ENCODE assay signal across 33 cellular contexts in the genomic region with DNA sequence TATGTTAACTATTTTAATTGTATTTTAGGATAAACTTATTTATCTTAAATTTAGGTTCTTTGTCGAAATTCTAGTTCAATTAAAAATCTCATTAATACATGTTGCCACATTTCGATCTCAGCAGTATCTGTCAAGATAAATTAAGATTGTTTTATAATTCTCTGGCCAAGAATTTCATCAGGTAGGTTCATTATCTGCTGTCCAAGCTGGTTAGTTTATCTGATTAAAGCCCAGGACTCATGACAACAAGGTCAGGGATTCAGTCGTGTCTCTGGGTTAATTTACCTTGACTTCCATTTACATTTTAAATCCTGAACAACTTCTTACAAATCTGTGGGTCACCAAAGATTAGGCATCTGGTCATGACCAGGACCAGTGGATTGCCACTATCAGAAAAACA. TPM values are rescaled to one million over a fixed set of nuclear protein-coding genes. Genes with fewer than 3 reads are reported as not detected.
"Had no signal": no experiment of that assay in that cellular context is flagged by ENCODE, and none has a peak within 500 bp of the region (broad histone marks: within the 10 kb centered on the region; RNA-seq: fewer than 3 reads in every experiment).

No MANE protein-coding gene starts in this region.

- H3K27me3 ChIP-seq: brain microvascular endothelial cell, colonic mucosa, esophagus squamous epithelium, gastroesophageal sphincter had no signal

- H3K9me3 Mint-ChIP-seq: activated B cell treated with CpG ODN at 0.5 μM for 24 hours; activated CD8-positive, alpha-beta T cell treated with anti-CD3 and anti-CD28 coated beads for 36 hours; activated T-cell treated with anti-CD3 and anti-CD28 coated beads, Interleukin-2, amount 50 U/mL, for 4 hours; activated T-helper 17 cell treated with anti-CD3 and anti-CD28 coated beads, Interleukin-2, amount 50 U/mL, for 72 hours; central memory CD8-positive, alpha-beta T cell; T-cell; T-helper 1 cell treated with Interleukin-12 subunit alpha and Interleukin-12 subunit beta and Interleukin-4 antibody, amounts not matched to agents 30 μg/mL and 1 μg/mL, for 36 hours had no signal

- H3K4me1 ChIP-seq: colonic mucosa, esophagus squamous epithelium had no signal

- H3K4me3 Mint-ChIP-seq: activated B cell treated with CpG ODN at 0.5 μM for 24 hours; activated CD8-positive, alpha-beta T cell treated with anti-CD3 and anti-CD28 coated beads for 36 hours; activated naive CD8-positive, alpha-beta T cell; activated T-cell treated with anti-CD3 and anti-CD28 coated beads, Interleukin-2, amount 50 U/mL, for 4 hours; activated T-helper 17 cell treated with anti-CD3 and anti-CD28 coated beads, Interleukin-2, amount 50 U/mL, for 72 hours; central memory CD8-positive, alpha-beta T cell; T-cell; T-helper 1 cell treated with Interleukin-12 subunit alpha and Interleukin-12 subunit beta and Interleukin-4 antibody, amounts not matched to agents 30 μg/mL and 1 μg/mL, for 36 hours had no signal

- H3K36me3 ChIP-seq: brain microvascular endothelial cell, colonic mucosa, esophagus squamous epithelium, gastroesophageal sphincter, WERI-Rb-1 had no signal

- DNase-seq: activated B cell treated with CpG ODN at 0.5 μM for 24 hours; activated CD4-positive, alpha-beta T cell treated with anti-CD3 and anti-CD28 coated beads for 48 hours; activated CD4-positive, alpha-beta T cell treated with anti-CD3 and anti-CD28 coated beads, Interleukin-2, amount 50 U/mL, for 1 hour; activated CD4-positive, alpha-beta T cell treated with anti-CD3 and anti-CD28 coated beads, Interleukin-2, amount 50 U/mL, for 48 hours; activated CD8-positive, alpha-beta memory T cell treated with anti-CD3 and anti-CD28 coated beads for 24 hours; activated CD8-positive, alpha-beta T cell treated with anti-CD3 and anti-CD28 coated beads for 36 hours; activated effector memory CD4-positive, alpha-beta T cell treated with Interleukin-2 at 50 U/mL for 16 hours; activated gamma-delta T cell treated with Interleukin-2 at 50 U/mL for 16 hours; activated naive CD4-positive, alpha-beta T cell treated with anti-CD3 and anti-CD28 coated beads, Interleukin-2, amount 50 U/mL, for 16 hours; activated naive CD4-positive, alpha-beta T cell treated with Interleukin-2 at 50 U/mL for 16 hours; activated T-cell treated with anti-CD3 and anti-CD28 coated beads, Interleukin-2, amount 50 U/mL, for 4 hours; amniotic stem cell; anterior cingulate cortex; brain microvascular endothelial cell; colonic mucosa; effector CD8-positive, alpha-beta T cell; esophagus squamous epithelium; foreskin melanocyte; T-cell; T-helper 9 cell; WERI-Rb-1 had no signal

- H3K27ac ChIP-seq: brain microvascular endothelial cell, colonic mucosa, epithelial cell of prostate, esophagus squamous epithelium, gastroesophageal sphincter, WERI-Rb-1 had no signal

- H3K4me1 Mint-ChIP-seq: activated B cell treated with CpG ODN at 0.5 μM for 24 hours; activated T-helper 17 cell treated with anti-CD3 and anti-CD28 coated beads, Interleukin-2, amount 50 U/mL, for 72 hours; central memory CD8-positive, alpha-beta T cell; T-cell had no signal

- H3K4me3 ChIP-seq: colonic mucosa, esophagus squamous epithelium, gastroesophageal sphincter had no signal

- H3K27ac Mint-ChIP-seq: activated B cell treated with CpG ODN at 0.5 μM for 24 hours; activated CD8-positive, alpha-beta T cell treated with anti-CD3 and anti-CD28 coated beads for 36 hours; activated naive CD8-positive, alpha-beta T cell; activated T-helper 17 cell treated with anti-CD3 and anti-CD28 coated beads, Interleukin-2, amount 50 U/mL, for 72 hours; T-cell; T-helper 1 cell treated with Interleukin-12 subunit alpha and Interleukin-12 subunit beta and Interleukin-4 antibody, amounts not matched to agents 30 μg/mL and 1 μg/mL, for 36 hours had no signal

- H3K27me3 Mint-ChIP-seq: activated B cell treated with CpG ODN at 0.5 μM for 24 hours had no signal

- ATAC-seq: activated CD4-positive, CD25-positive, alpha-beta regulatory T cell treated with anti-CD3 and anti-CD28 coated beads, Interleukin-2, amount 50 U/mL, for 24 hours; activated CD8-positive, alpha-beta T cell treated with anti-CD3 and anti-CD28 coated beads for 36 hours; activated T-cell treated with anti-CD3 and anti-CD28 coated beads, Interleukin-2, amount 50 U/mL, for 4 hours; activated T-helper 17 cell treated with anti-CD3 and anti-CD28 coated beads, Interleukin-2, amount 50 U/mL, for 72 hours; gastroesophageal sphincter; T-cell had no signal

- H3K36me3 Mint-ChIP-seq: activated naive CD8-positive, alpha-beta T cell; T-cell had no signal

RNA-seq across cellular contexts. Expression of a gene that starts 7.6 kb away (rescaled TPM):
- total RNA-seq: activated CD8-positive, alpha-beta T cell treated with anti-CD3 and anti-CD28 coated beads for 36 hours; activated T-helper 17 cell treated with anti-CD3 and anti-CD28 coated beads, Interleukin-2, amount 50 U/mL, for 72 hours; astrocyte; dermis microvascular lymphatic vessel endothelial cell; endothelial cell of umbilical vein; glomerular endothelial cell; T-helper 2 cell treated with Interferon-gamma antibody and Interleukin-4, amounts not matched to agents 100 ng/mL and 5 ng/mL, for 36 hours had no signal
- polyA plus RNA-seq: endothelial cell of umbilical vein had no signal
